Comparison of ENCODE assay signal across 1 cellular context in genomic region chr9:136862849-136863622, GRCh38.
TF ChIP-seq lines count a peak whose summit lies in the region.

No MANE protein-coding gene starts in this region.

TF ChIP-seq in K562, 482 proteins besides CTCF, POLR2A, EP300 and RAD21:
- TF ChIP-seq KLF16 (IDR thresholded peaks at IDR 0.05) (no peak), ZBTB33 (CRISPR knock-in tag; IDR thresholded peaks at IDR 0.05) (peak; percentile 80), CCAR2 (IDR thresholded peaks at IDR 0.05; ENCODE audit: low read depth, low read length) (no peak), NR3C1 (CRISPR knock-in tag; IDR thresholded peaks at IDR 0.05) (no peak), ZNF766 (CRISPR knock-in tag; conservative IDR thresholded peaks at IDR 0.05) (no peak), BRCA1 (IDR thresholded peaks at IDR 0.05) (no peak), BRCA1 (CRISPR knock-in tag; IDR thresholded peaks at IDR 0.05) (no peak), ZNF740 (CRISPR knock-in tag; IDR thresholded peaks at IDR 0.05) (no peak), ZNF740 (tag; IDR thresholded peaks at IDR 0.05) (no peak), MCM5 (IDR thresholded peaks at IDR 0.05; ENCODE audit: low read depth) (no peak), ZNF133 (CRISPR knock-in tag; IDR thresholded peaks at IDR 0.05) (no peak), FOXJ2 (tag; IDR thresholded peaks at IDR 0.05) (no peak), ZNF143 (CRISPR knock-in tag; IDR thresholded peaks at IDR 0.05) (no peak), POLR2G (IDR thresholded peaks at IDR 0.05; ENCODE audit: low read depth, low read length) (peak; percentile 45), MCM7 (IDR thresholded peaks at IDR 0.05) (no peak), RBFOX2 (IDR thresholded peaks at IDR 0.05; ENCODE audit: low read depth, low read length) (peak; percentile 59), IRF2 (CRISPR knock-in tag; IDR thresholded peaks at IDR 0.05) (no peak), AFF4 (CRISPR knock-in tag; IDR thresholded peaks at IDR 0.05) (no peak), POLR2AphosphoS2 (IDR thresholded peaks at IDR 0.05; ENCODE audit: low read length) (no peak), SMARCE1 (IDR thresholded peaks at IDR 0.05) (no peak), ATF3 (IDR thresholded peaks at IDR 0.05) (no peak), ATF3 (CRISPR knock-in tag; conservative IDR thresholded peaks at IDR 0.05) (no peak)
TF ChIP-seq in K562: peak in this region for 3.
